ENCODE assay signal across 24 cellular contexts in the genomic region with DNA sequence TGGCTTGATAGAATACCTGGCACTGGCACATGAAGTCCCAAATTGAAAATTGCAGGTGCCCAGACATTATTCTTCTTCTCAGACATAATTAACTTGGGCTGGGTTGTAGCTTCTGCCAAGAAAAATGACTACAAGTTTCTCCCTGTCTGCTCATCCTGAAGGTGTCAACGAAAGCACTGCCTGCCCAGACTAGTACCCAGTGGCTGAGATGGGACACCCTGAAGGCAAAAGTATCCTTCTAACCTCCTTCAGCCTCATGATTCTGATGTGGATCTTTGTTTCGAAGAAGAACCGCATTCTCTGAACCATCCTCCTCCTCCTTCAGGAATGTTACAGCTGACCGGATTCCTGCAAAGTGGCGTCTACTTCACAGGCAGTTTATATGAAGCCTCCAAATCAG.
"Had no signal": no experiment of that assay in that cellular context is flagged by ENCODE, and none has a peak within 500 bp of the region (broad histone marks: within the 10 kb centered on the region; RNA-seq: fewer than 3 reads in every experiment).

No MANE protein-coding gene starts in this region.

- H3K4me2 ChIP-seq: KMS-11 had no signal

- H3K9ac ChIP-seq: KMS-11 had no signal

- ATAC-seq: activated T-helper 17 cell treated with anti-CD3 and anti-CD28 coated beads, Interleukin-2, amount 50 U/mL, for 72 hours; PC-3; T-cell had no signal

- FAIRE-seq: astrocyte, RCC 7860 had no signal

- H3K4me3 ChIP-seq: cardiac muscle cell, MG63 had no signal

- DNase-seq: activated CD4-positive, alpha-beta memory T cell treated with anti-CD3 and anti-CD28 coated beads for 36 hours; activated CD4-positive, alpha-beta T cell treated with anti-CD3 and anti-CD28 coated beads, Interleukin-2, amount 10 ng/mL, durations not matched to agents 7 days and 5 days; activated CD4-positive, CD25-positive, alpha-beta regulatory T cell; activated CD8-positive, alpha-beta memory T cell treated with anti-CD3 and anti-CD28 coated beads for 24 hours; activated gamma-delta T cell; activated naive CD4-positive, alpha-beta T cell treated with anti-CD3 and anti-CD28 coated beads for 36 hours; activated T-cell treated with anti-CD3 and anti-CD28 coated beads, Interleukin-2, amount 50 U/mL, for 48 hours; amygdala; MG63; MV-4-11; NCI-H1092 treated with DMSO at 0.1 percent for 48 hours; NCI-H1436; NCI-H1694 treated with DMSO at 0.1 percent for 48 hours; NCI-H2029 treated with DMSO at 0.1 percent for 48 hours; NCI-H524; PC-3; SIG-M5; T-cell had no signal

- H3K27ac ChIP-seq: cardiac muscle cell, KMS-11, VCaP had no signal

- H3K27me3 ChIP-seq: cardiac muscle cell, MG63 had no signal

- H3K36me3 ChIP-seq: cardiac muscle cell, MG63 had no signal
